ENCODE assay signal across 8 cellular contexts in the genomic region with DNA sequence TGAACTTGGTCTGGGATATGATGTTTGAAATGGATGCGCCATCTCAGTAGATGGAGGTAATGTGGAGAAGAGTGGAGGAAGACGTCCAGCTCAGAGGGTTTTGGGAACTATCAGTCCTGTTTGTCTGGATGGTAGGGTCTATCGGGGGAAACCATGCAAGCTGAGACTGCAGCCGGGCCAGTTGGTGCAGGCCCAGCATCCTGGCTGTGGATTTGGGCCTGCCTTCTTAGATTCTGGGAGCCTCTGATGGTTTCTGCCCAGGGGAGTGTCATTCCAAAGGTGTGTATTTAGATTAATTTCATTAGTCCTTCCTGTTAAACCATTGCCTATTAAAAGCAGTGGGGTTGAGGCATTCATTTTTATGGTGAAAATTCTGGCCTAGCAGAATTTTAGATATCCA.
"Had no signal": no experiment of that assay in that cellular context is flagged by ENCODE, and none has a peak within 500 bp of the region (broad histone marks: within the 10 kb centered on the region; RNA-seq: fewer than 3 reads in every experiment).

No MANE protein-coding gene starts in this region.

- H3K9me3 ChIP-seq: HAP-1 had no signal

- H3K4me1 ChIP-seq: HAP-1 had no signal

- H3K9ac ChIP-seq: GM23248 had no signal

- H3K4me3 ChIP-seq: GM23248, HAP-1, K562 had no signal

- H2AFZ ChIP-seq: GM23248 had no signal

- ATAC-seq: HCT116, K562 had no signal

- DNase-seq: GM23248, GOT3, H7, HFFc6, IMR-90 had no signal

- H3K36me3 ChIP-seq: HAP-1 had no signal

- H3K27ac ChIP-seq: GM23248 had no signal
